8 cellular contexts compared by ENCODE assay signal in the genomic region with DNA sequence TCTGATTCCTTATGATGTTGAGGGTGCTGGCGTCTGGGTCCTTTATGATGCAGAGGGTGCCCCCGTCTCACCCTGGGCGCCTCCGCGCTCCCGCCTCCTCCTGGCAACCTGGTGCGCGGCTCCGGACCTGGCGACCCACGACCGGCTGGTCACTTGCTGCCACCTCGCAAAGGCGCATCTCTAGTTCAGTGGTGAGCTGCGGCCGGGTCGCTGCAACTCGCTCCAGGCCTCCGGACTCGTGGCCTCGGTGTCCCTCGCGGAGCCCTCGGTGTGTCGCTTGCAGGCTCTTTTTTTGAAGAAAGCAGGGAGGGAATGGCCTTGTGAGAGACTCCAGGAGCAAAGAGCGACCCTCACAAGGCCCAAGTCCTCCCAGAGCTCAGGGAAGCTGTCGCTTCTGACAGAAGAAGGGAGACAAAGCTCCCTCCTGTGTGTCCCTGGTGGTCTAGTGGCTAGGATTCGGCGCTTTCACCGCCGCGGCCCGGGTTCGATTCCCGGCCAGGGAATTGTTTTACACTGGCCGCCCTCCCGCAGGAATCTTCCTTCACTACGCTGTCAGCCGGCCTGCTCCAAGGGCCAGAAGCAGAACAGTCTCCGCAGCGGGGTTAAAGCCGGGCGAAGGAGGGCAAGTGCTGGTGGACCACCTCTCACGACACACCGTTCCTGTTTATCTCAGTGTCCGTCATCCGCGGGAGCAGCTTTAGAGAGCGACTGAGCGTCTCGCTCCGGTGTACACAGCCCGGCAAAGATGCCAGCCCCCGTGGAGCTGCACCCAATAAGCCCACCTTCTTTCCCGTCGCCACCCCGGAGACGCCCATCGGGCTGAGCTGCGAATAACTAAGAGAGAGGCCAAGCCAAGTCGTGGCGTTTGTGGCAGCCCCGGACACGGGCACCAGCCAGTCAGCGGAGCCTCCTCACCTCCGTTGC. TPM values are rescaled to one million over a fixed set of nuclear protein-coding genes. Genes with fewer than 3 reads are reported as not detected.
DNase-seq lines count a peak whose midpoint lies in the region; ATAC-seq, FAIRE-seq and TF ChIP-seq lines count a peak whose summit lies in the region.
"Not testable (repeated sequence)": the region's sequence is repeated elsewhere in the genome, so short reads cannot be mapped to it uniquely, and the experiment has no call there.

No MANE protein-coding gene starts in this region.

- WGBS in HUES64, result under 1% methylated on average over 52 of the region's 66 CpGs
- WGBS in psoas muscle, 3 donors, result 25 to 27% (median 26%) methylated on average over 47 to 59 of the region's 66 CpGs

- peaks cover 35% of the 10 kb centered on the region for H3K27me3 ChIP-seq in HUES64 (ENCODE audit: insufficient read depth, low read length)
- H3K27me3 ChIP-seq in bronchial epithelial cell (ENCODE audit: control insufficient read depth, insufficient read depth, low read length); psoas muscle (ENCODE audit: insufficient read depth in 3 of 3, low read length in 2 of 3): not testable (repeated sequence)

- peak; percentile 78 for DNase-seq in DMS 273 (lab: John Stamatoyannopoulos, UW; ENCODE audit: unreplicated experiment)
- DNase-seq in activated CD4-positive, alpha-beta T cell treated with anti-CD3 and anti-CD28 coated beads, Interleukin-2, amount 50 U/mL, for 1 hour, result peak; percentile 29
- peak; percentile 79 for DNase-seq in bronchial epithelial cell (ENCODE audit: low read depth)
- DNase-seq in foreskin melanocyte, result peak; percentile 60
- peak; percentile 62 for DNase-seq in left lobe of liver (ENCODE audit: low spot score)
- peak; percentile 66 to 77 for DNase-seq in psoas muscle

- H3K4me3 ChIP-seq in HUES64 (ENCODE audit: low read length) (peak overlapping the region; percentile 59), bronchial epithelial cell (ENCODE audit: low read depth, low read length) (peak overlapping the region; percentile 38), psoas muscle (peak overlapping the region; percentile 42)

- not testable (repeated sequence) for H3K36me3 Mint-ChIP-seq in stimulated activated naive CD8-positive, alpha-beta T cell treated with anti-CD3 and anti-CD28 coated beads, Interleukin-15, Interleukin-2, amounts not matched to agents 100 ng/mL and 50 ng/mL, for 24 hours (ENCODE audit: low read depth)

- ATAC-seq in left lobe of liver (peak; percentile 66), psoas muscle (peak; percentile 95 to 98 (median 98))

- not testable (repeated sequence) for H3K36me3 ChIP-seq in HUES64 (ENCODE audit: insufficient read depth, low read length); bronchial epithelial cell (ENCODE audit: control insufficient read depth, insufficient read depth, low read length); psoas muscle (ENCODE audit: insufficient read depth in 1 of 2, low read depth in 1 of 2)

- intact Hi-C loops in psoas muscle (cut with DNase I), result not testable (repeated sequence)

- H3K9ac ChIP-seq in HUES64 (ENCODE audit: low read depth, low read length), result peak overlapping the region; percentile 0; the same call in 1 of the 2 replicates

- H3K9me3 Mint-ChIP-seq in stimulated activated naive CD8-positive, alpha-beta T cell treated with anti-CD3 and anti-CD28 coated beads, Interleukin-15, Interleukin-2, amounts not matched to agents 100 ng/mL and 50 ng/mL, for 24 hours, result not testable (repeated sequence)

- H3K27ac ChIP-seq in HUES64 (ENCODE audit: low read depth, low read length); psoas muscle: not testable (repeated sequence)

- H3K4me1 Mint-ChIP-seq in stimulated activated naive CD8-positive, alpha-beta T cell treated with anti-CD3 and anti-CD28 coated beads, Interleukin-15, Interleukin-2, amounts not matched to agents 100 ng/mL and 50 ng/mL, for 24 hours (ENCODE audit: low read depth), result peaks cover 16% of the 10 kb centered on the region

- H3K27me3 Mint-ChIP-seq in stimulated activated naive CD8-positive, alpha-beta T cell treated with anti-CD3 and anti-CD28 coated beads, Interleukin-15, Interleukin-2, amounts not matched to agents 100 ng/mL and 50 ng/mL, for 24 hours, result peaks cover 35% of the 10 kb centered on the region

- H3K4me1 ChIP-seq in HUES64 (ENCODE audit: insufficient read depth, low read length); psoas muscle: not testable (repeated sequence)

- FAIRE-seq in bronchial epithelial cell (lab: Jason Lieb, UNC), result not testable (repeated sequence)

- not testable (repeated sequence) for H3K9me3 ChIP-seq in HUES64 (ENCODE audit: insufficient read depth, low read depth, low read length); psoas muscle

- not testable (repeated sequence) for TF ChIP-seq CTCF in bronchial epithelial cell (IDR thresholded peaks at IDR 0.05; ENCODE audit: insufficient read depth, low read length, severe bottlenecking); psoas muscle (IDR thresholded peaks at IDR 0.05)

- H3K27ac Mint-ChIP-seq in stimulated activated naive CD8-positive, alpha-beta T cell treated with anti-CD3 and anti-CD28 coated beads, Interleukin-15, Interleukin-2, amounts not matched to agents 100 ng/mL and 50 ng/mL, for 24 hours, result peak overlapping the region; percentile 49

- H3K4me3 Mint-ChIP-seq in stimulated activated naive CD8-positive, alpha-beta T cell treated with anti-CD3 and anti-CD28 coated beads, Interleukin-15, Interleukin-2, amounts not matched to agents 100 ng/mL and 50 ng/mL, for 24 hours, result peak overlapping the region; percentile 63

RNA-seq across cellular contexts. Expression of a gene that starts 23.4 kb away (rescaled TPM):
- 27,992 TPM for polyA plus RNA-seq in HUES64 (2013, experiment 1 of 2)
- polyA plus RNA-seq in HUES64 (2013, experiment 2 of 2), result 20,955 TPM
- total RNA-seq in bronchial epithelial cell (2,323 and 5,262 TPM in 2 replicates), left lobe of liver (1,159 TPM), psoas muscle (1,000 to 10,000 TPM; 1,264 to 5,208 (median 3,151) TPM)
- polyA plus RNA-seq in psoas muscle, result not detected

RNA-seq across cellular contexts. Expression of a gene that starts 49.3 kb away (rescaled TPM):
- 20.0 TPM for polyA plus RNA-seq in HUES64 (2013, experiment 1 of 2)
- 23.8 TPM for polyA plus RNA-seq in HUES64 (2013, experiment 2 of 2)
- total RNA-seq in bronchial epithelial cell, result 16.4 and 20.3 TPM in 2 replicates
- total RNA-seq in left lobe of liver, result 11.8 TPM
- total RNA-seq in psoas muscle, result 1 to 10 TPM; 3.1 to 6.4 (median 4.3) TPM
- polyA plus RNA-seq in psoas muscle, result 1 to 10 TPM; 3.6 to 6.5 (median 4.8) TPM

Comparison
In these comparisons a context has a peak if more than half of its experiments do, and no peak if none do; other contexts are left out.
1. DNase-seq: peak in every context shown above with its lines; median percentile 79 in bronchial epithelial cell; 78 in DMS 273; 72 in psoas muscle; 62 in left lobe of liver; 60 in foreskin melanocyte; 29 in activated CD4-positive, alpha-beta T cell treated with anti-CD3 and anti-CD28 coated beads, Interleukin-2, amount 50 U/mL, for 1 hour.